1 cellular context compared by ENCODE assay signal in the genomic region with DNA sequence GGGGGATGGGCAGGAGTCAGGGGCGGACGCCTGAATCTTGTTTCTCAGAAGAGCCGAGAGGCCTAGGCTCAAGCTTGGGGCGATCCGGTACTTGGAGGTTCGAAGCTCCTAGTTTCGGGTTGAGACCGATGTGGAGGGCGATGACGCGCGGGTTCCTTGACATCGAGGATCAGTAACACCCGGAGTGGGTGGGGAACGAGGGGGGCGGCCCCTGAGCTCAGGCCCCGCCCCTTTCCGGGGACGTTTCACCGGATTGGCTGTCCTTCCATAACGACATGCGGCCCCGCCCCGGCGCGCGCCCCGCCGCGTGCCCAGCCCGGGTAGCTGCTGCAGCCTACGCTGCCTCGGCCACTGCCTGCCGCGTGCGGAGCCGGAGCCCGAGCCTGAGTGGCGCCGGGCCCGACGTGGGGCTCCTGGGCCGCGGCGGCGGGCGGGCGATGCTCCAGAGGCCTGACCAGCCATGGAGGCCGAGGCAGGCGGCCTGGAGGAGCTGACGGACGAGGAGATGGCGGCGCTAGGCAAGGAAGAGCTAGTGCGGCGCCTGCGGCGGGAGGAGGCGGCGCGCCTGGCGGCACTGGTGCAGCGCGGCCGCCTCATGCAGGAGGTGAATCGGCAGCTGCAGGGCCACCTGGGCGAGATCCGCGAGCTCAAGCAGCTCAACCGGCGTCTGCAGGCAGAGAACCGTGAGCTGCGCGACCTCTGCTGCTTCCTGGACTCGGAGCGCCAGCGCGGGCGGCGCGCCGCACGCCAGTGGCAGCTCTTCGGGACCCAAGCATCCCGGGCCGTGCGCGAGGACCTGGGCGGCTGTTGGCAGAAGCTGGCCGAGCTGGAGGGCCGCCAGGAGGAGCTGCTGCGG.
TF ChIP-seq lines count a peak whose summit lies in the region.

A gene (plus strand): TSS at position 350 of the 856 bp plus-strand sequence. CDS start 111 bp downstream, at position 461.

TF ChIP-seq in K562, 482 proteins besides CTCF, POLR2A, EP300 and RAD21 (continued from another document and continues in another):
- TF ChIP-seq, protein P1, sequence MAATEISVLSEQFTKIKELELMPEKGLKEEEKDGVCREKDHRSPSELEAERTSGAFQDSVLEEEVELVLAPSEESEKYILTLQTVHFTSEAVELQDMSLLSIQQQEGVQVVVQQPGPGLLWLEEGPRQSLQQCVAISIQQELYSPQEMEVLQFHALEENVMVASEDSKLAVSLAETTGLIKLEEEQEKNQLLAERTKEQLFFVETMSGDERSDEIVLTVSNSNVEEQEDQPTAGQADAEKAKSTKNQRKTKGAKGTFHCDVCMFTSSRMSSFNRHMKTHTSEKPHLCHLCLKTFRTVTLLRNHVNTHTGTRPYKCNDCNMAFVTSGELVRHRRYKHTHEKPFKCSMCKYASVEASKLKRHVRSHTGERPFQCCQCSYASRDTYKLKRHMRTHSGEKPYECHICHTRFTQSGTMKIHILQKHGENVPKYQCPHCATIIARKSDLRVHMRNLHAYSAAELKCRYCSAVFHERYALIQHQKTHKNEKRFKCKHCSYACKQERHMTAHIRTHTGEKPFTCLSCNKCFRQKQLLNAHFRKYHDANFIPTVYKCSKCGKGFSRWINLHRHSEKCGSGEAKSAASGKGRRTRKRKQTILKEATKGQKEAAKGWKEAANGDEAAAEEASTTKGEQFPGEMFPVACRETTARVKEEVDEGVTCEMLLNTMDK (IDR thresholded peaks at IDR 0.05; ENCODE audit: borderline replicate concordance, insufficient read depth, low read depth, low read length, poor library complexity, severe bottlenecking): peak; percentile 47
- TF ChIP-seq ETV5 (CRISPR knock-in tag; IDR thresholded peaks at IDR 0.05; ENCODE audit: low read depth) (no peak), ERF (CRISPR knock-in tag; IDR thresholded peaks at IDR 0.05) (peak; percentile 91; the same call in 1 of the 2 replicates), MCM2 (IDR thresholded peaks at IDR 0.05; ENCODE audit: low read depth) (no peak), FOXJ3 (CRISPR knock-in tag; IDR thresholded peaks at IDR 0.05) (no peak), ZNF217 (CRISPR knock-in tag; IDR thresholded peaks at IDR 0.05) (no peak), ETV6 (IDR thresholded peaks at IDR 0.05; ENCODE audit: borderline replicate concordance in 1 of 2, low read depth in 2 of 2, low read length in 1 of 2) (no peak), ETV6 (CRISPR knock-in tag; IDR thresholded peaks at IDR 0.05; ENCODE audit: borderline replicate concordance) (no peak; the same call in 1 of the 2 replicates), NR1H2 (CRISPR knock-in tag; IDR thresholded peaks at IDR 0.05) (peak; percentile 78; the same call in 1 of the 2 replicates), ZNF3 (CRISPR knock-in tag; IDR thresholded peaks at IDR 0.05) (no peak), CXXC5 (CRISPR knock-in tag; IDR thresholded peaks at IDR 0.05) (peak; percentile 94), EWSR1 (IDR thresholded peaks at IDR 0.05; ENCODE audit: borderline replicate concordance, low read depth, partially characterized antibody) (no peak), SIX5 (IDR thresholded peaks at IDR 0.05; ENCODE audit: borderline replicate concordance in 1 of 2, insufficient read depth in 1 of 2, low read depth in 1 of 2, low read length in 2 of 2) (no peak), HDAC2 (IDR thresholded peaks at IDR 0.05) (no peak), TBP (optimal IDR thresholded peaks at IDR 0.05; ENCODE audit: low read depth, low read length) (no peak), ZFPM2 (CRISPR knock-in tag; IDR thresholded peaks at IDR 0.05) (no peak), ZNF384 (IDR thresholded peaks at IDR 0.05; ENCODE audit: low read depth, low read length) (no peak), ZNF561 (CRISPR knock-in tag; conservative IDR thresholded peaks at IDR 0.05) (no peak), MTA3 (IDR thresholded peaks at IDR 0.05; ENCODE audit: borderline replicate concordance) (peak; percentile 15), COPS2 (conservative IDR thresholded peaks at IDR 0.05) (no peak), NRF1 (conservative IDR thresholded peaks at IDR 0.05 in 1 of 2, IDR thresholded peaks at IDR 0.05 in 1 of 2) (peak in 1 of 2 experiments; percentile 72; a peak in 3 of 4 replicates), ZNF444 (CRISPR knock-in tag; IDR thresholded peaks at IDR 0.05) (0 out of 2 replicates have a peak, but pooled peaks have one; percentile 29), TOE1 (IDR thresholded peaks at IDR 0.05; ENCODE audit: borderline replicate concordance) (no peak), TOE1 (CRISPR knock-in tag; IDR thresholded peaks at IDR 0.05; ENCODE audit: borderline replicate concordance, low read depth) (0 out of 2 replicates have a peak, but pooled peaks have one; percentile 51), OTX1 (CRISPR knock-in tag; IDR thresholded peaks at IDR 0.05) (no peak)
- TF ChIP-seq, protein P2, sequence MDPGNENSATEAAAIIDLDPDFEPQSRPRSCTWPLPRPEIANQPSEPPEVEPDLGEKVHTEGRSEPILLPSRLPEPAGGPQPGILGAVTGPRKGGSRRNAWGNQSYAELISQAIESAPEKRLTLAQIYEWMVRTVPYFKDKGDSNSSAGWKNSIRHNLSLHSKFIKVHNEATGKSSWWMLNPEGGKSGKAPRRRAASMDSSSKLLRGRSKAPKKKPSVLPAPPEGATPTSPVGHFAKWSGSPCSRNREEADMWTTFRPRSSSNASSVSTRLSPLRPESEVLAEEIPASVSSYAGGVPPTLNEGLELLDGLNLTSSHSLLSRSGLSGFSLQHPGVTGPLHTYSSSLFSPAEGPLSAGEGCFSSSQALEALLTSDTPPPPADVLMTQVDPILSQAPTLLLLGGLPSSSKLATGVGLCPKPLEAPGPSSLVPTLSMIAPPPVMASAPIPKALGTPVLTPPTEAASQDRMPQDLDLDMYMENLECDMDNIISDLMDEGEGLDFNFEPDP (CRISPR knock-in tag; IDR thresholded peaks at IDR 0.05): 0 out of 2 replicates have a peak, but pooled peaks have one; percentile 36
- TF ChIP-seq, protein P3, sequence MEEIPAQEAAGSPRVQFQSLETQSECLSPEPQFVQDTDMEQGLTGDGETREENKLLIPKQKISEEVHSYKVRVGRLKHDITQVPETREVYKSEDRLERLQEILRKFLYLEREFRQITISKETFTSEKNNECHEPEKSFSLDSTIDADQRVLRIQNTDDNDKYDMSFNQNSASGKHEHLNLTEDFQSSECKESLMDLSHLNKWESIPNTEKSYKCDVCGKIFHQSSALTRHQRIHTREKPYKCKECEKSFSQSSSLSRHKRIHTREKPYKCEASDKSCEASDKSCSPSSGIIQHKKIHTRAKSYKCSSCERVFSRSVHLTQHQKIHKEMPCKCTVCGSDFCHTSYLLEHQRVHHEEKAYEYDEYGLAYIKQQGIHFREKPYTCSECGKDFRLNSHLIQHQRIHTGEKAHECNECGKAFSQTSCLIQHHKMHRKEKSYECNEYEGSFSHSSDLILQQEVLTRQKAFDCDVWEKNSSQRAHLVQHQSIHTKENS (CRISPR knock-in tag; IDR thresholded peaks at IDR 0.05): no peak
- TF ChIP-seq, protein P4, sequence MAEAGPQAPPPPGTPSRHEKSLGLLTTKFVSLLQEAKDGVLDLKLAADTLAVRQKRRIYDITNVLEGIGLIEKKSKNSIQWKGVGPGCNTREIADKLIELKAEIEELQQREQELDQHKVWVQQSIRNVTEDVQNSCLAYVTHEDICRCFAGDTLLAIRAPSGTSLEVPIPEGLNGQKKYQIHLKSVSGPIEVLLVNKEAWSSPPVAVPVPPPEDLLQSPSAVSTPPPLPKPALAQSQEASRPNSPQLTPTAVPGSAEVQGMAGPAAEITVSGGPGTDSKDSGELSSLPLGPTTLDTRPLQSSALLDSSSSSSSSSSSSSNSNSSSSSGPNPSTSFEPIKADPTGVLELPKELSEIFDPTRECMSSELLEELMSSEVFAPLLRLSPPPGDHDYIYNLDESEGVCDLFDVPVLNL (CRISPR knock-in tag; IDR thresholded peaks at IDR 0.05; ENCODE audit: low read depth): no peak
- TF ChIP-seq, protein P5, sequence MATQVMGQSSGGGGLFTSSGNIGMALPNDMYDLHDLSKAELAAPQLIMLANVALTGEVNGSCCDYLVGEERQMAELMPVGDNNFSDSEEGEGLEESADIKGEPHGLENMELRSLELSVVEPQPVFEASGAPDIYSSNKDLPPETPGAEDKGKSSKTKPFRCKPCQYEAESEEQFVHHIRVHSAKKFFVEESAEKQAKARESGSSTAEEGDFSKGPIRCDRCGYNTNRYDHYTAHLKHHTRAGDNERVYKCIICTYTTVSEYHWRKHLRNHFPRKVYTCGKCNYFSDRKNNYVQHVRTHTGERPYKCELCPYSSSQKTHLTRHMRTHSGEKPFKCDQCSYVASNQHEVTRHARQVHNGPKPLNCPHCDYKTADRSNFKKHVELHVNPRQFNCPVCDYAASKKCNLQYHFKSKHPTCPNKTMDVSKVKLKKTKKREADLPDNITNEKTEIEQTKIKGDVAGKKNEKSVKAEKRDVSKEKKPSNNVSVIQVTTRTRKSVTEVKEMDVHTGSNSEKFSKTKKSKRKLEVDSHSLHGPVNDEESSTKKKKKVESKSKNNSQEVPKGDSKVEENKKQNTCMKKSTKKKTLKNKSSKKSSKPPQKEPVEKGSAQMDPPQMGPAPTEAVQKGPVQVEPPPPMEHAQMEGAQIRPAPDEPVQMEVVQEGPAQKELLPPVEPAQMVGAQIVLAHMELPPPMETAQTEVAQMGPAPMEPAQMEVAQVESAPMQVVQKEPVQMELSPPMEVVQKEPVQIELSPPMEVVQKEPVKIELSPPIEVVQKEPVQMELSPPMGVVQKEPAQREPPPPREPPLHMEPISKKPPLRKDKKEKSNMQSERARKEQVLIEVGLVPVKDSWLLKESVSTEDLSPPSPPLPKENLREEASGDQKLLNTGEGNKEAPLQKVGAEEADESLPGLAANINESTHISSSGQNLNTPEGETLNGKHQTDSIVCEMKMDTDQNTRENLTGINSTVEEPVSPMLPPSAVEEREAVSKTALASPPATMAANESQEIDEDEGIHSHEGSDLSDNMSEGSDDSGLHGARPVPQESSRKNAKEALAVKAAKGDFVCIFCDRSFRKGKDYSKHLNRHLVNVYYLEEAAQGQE (CRISPR knock-in tag; IDR thresholded peaks at IDR 0.05; ENCODE audit: low read depth): peak; percentile 59; the same call in 1 of the 2 replicates
- TF ChIP-seq, protein P6, sequence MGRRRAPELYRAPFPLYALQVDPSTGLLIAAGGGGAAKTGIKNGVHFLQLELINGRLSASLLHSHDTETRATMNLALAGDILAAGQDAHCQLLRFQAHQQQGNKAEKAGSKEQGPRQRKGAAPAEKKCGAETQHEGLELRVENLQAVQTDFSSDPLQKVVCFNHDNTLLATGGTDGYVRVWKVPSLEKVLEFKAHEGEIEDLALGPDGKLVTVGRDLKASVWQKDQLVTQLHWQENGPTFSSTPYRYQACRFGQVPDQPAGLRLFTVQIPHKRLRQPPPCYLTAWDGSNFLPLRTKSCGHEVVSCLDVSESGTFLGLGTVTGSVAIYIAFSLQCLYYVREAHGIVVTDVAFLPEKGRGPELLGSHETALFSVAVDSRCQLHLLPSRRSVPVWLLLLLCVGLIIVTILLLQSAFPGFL (CRISPR knock-in tag; IDR thresholded peaks at IDR 0.05): no peak
- TF ChIP-seq, protein P7, sequence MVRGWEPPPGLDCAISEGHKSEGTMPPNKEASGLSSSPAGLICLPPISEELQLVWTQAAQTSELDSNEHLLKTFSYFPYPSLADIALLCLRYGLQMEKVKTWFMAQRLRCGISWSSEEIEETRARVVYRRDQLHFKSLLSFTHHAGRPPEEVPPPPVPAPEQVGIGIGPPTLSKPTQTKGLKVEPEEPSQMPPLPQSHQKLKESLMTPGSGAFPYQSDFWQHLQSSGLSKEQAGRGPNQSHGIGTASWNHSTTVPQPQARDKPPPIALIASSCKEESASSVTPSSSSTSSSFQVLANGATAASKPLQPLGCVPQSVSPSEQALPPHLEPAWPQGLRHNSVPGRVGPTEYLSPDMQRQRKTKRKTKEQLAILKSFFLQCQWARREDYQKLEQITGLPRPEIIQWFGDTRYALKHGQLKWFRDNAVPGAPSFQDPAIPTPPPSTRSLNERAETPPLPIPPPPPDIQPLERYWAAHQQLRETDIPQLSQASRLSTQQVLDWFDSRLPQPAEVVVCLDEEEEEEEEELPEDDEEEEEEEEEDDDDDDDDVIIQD (CRISPR knock-in tag; IDR thresholded peaks at IDR 0.05): peak; percentile 40; the same call in 1 of the 2 replicates
- TF ChIP-seq, protein P8, sequence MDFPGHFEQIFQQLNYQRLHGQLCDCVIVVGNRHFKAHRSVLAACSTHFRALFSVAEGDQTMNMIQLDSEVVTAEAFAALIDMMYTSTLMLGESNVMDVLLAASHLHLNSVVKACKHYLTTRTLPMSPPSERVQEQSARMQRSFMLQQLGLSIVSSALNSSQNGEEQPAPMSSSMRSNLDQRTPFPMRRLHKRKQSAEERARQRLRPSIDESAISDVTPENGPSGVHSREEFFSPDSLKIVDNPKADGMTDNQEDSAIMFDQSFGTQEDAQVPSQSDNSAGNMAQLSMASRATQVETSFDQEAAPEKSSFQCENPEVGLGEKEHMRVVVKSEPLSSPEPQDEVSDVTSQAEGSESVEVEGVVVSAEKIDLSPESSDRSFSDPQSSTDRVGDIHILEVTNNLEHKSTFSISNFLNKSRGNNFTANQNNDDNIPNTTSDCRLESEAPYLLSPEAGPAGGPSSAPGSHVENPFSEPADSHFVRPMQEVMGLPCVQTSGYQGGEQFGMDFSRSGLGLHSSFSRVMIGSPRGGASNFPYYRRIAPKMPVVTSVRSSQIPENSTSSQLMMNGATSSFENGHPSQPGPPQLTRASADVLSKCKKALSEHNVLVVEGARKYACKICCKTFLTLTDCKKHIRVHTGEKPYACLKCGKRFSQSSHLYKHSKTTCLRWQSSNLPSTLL (IDR thresholded peaks at IDR 0.05): no peak
- TF ChIP-seq, protein P9, sequence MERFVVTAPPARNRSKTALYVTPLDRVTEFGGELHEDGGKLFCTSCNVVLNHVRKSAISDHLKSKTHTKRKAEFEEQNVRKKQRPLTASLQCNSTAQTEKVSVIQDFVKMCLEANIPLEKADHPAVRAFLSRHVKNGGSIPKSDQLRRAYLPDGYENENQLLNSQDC (CRISPR knock-in tag; IDR thresholded peaks at IDR 0.05): no peak
- TF ChIP-seq, protein P10, sequence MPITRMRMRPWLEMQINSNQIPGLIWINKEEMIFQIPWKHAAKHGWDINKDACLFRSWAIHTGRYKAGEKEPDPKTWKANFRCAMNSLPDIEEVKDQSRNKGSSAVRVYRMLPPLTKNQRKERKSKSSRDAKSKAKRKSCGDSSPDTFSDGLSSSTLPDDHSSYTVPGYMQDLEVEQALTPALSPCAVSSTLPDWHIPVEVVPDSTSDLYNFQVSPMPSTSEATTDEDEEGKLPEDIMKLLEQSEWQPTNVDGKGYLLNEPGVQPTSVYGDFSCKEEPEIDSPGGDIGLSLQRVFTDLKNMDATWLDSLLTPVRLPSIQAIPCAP (CRISPR knock-in tag; IDR thresholded peaks at IDR 0.05; ENCODE audit: borderline replicate concordance): no peak
